ENCODE assay signal across 15 cellular contexts in the genomic region with DNA sequence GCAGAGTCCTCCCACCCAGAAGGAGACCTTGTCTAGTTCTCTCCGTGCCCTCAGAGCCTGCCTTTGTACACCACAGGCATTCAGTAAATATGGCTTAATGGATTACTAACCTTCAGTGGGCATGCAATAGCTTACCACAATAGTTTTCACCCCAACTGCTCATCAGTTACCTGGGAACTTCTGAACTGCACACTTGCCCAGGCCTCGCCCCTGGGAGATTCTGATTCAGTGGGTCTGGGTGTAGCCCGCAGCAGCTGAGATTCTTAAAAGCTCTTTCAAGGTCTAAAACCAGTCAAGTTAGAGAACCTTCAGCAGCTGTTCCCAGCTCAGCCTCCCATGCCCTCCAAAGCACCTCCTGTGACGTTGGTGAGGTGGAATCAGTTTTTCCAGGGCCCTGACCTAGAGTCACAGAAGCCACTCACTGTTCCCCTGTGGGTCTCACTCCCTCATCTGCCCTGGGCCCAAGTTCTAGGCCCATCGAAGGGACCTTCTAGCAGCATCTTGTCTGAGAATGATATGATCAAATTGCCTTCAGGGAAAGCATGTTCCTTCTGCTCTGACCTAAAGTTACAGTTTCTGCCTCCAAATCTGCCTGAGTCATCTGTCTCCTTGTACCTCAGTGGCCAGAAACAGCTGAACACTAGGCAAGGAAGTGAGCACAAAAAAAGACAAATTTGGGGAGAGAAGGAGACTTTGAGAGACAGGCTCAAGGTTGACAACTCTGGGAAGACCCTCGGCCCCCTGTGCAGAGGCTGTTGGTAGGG. TPM values are rescaled to one million over a fixed set of nuclear protein-coding genes. Genes with fewer than 3 reads are reported as not detected.
DNase-seq lines count a peak whose midpoint lies in the region; ATAC-seq, FAIRE-seq and TF ChIP-seq lines count a peak whose summit lies in the region.
"Had no signal": no experiment of that assay in that cellular context is flagged by ENCODE, and none has a peak within 500 bp of the region (broad histone marks: within the 10 kb centered on the region; RNA-seq: fewer than 3 reads in every experiment).

No MANE protein-coding gene starts in this region.

- H3K36me3 ChIP-seq in PC-9 (ENCODE audit: low read depth) = no peaks in the 10 kb centered on the region

- H4K20me1 ChIP-seq in PC-9 (ENCODE audit: insufficient read depth) = no peaks in the 10 kb centered on the region

- FAIRE-seq in A549 (lab: Jason Lieb, UNC) = no peak

- no peaks in the 10 kb centered on the region for H3K79me2 ChIP-seq in PC-9 (ENCODE audit: low read depth)

- H3K4me1 ChIP-seq in A549 (peaks cover 8% of the 10 kb centered on the region; the same call in 2 of the 3 replicates), PC-9 (replicated peaks; ENCODE audit: insufficient read depth) (peaks cover 43% of the 10 kb centered on the region)

- 73% methylated on average over 6 of the region's 6 CpGs for WGBS in A549 (ENCODE audit: missing lambda C conversion rate)

- BruUV-seq in PC-9 (replicated peaks; lab: Mats Ljungman, UMichigan) = no TSS peak

- no peak for TF ChIP-seq RAD21 in A549 (conservative IDR thresholded peaks at IDR 0.05 in 1 of 2, IDR thresholded peaks at IDR 0.05 in 1 of 2)

- H3K4me3 ChIP-seq in A549 (no peak overlapping the region), PC-9 (no peak overlapping the region)

- no peaks in the 10 kb centered on the region for H3K9me2 ChIP-seq in PC-9 (ENCODE audit: insufficient read depth)

- H3F3A ChIP-seq in PC-9 (ENCODE audit: insufficient read depth, low read depth) = peaks cover 26% of the 10 kb centered on the region

- no peaks in the 10 kb centered on the region for H3K27me3 ChIP-seq in PC-9 (ENCODE audit: insufficient read depth, low read depth)

- TF ChIP-seq CTCF in A549 (IDR thresholded peaks at IDR 0.05) = no peak
- no peak for TF ChIP-seq CTCF in PC-9 (conservative IDR thresholded peaks at IDR 0.05)

- TF ChIP-seq POLR2A in A549 (IDR thresholded peaks at IDR 0.05; ENCODE audit: low read length) = no peak

- intact Hi-C loops in PC-9 (cut with micrococcal nuclease; ENCODE audit: unreplicated experiment) = no loop called here

- no peak for DNase-seq in A549 (ENCODE audit: low read depth in 1 of 2, low spot score in 1 of 2)
- DNase-seq in PC-9 = peak; percentile 14 to 58
- DNase-seq in epithelial cell of prostate (ENCODE audit: low read depth, low spot score) = peak; percentile 83
- peak; percentile 99 for DNase-seq in myocyte (ENCODE audit: low read depth)
- DNase-seq: activated B cell treated with CpG ODN at 0.5 μM for 24 hours; effector memory CD8-positive, alpha-beta T cell; H9; NCI-H1417; NCI-H748 treated with DMSO at 0.1 percent for 48 hours; right cardiac atrium; SHP77 treated with DMSO at 0.1 percent for 48 hours had no signal

- ATAC-seq in A549 (no peak), GM21515 (IDR thresholded peaks at IDR 0.05; ENCODE audit: unreplicated experiment) (no peak), GM21723 (IDR thresholded peaks at IDR 0.05; ENCODE audit: unreplicated experiment) (no peak), GM21367 (IDR thresholded peaks at IDR 0.05; ENCODE audit: unreplicated experiment) (no peak), HG02852 (IDR thresholded peaks at IDR 0.05; ENCODE audit: unreplicated experiment) (no peak)
- ATAC-seq: effector memory CD8-positive, alpha-beta T cell; right cardiac atrium had no signal

- peak overlapping the region in 1 of 2 experiments; percentile 41; a peak in 1 of 6 replicates for H3K27ac ChIP-seq in A549
- H3K27ac ChIP-seq in PC-9 = peak overlapping the region; percentile 34; the same call in 1 of the 2 replicates
- peak overlapping the region; percentile 42 for H3K27ac ChIP-seq in epithelial cell of prostate

- no peak overlapping the region for H2AFZ ChIP-seq in PC-9

- CTCF ChIA-PET in A549 (lab: Yijun Ruan, JAX) (interaction anchor here (0.6 to 3.7 kb wide), 3 partner anchors 8 to 201 kb away, joined by 3 to 12 read pairs (median 5); no protein-coding TSS in a partner anchor), PC-9 (lab: Charles Lee) (no interaction called here)

- POLR2A ChIA-PET in A549 (lab: Yijun Ruan, JAX) = no interaction called here
- POLR2A ChIA-PET in PC-9 (lab: Charles Lee; ENCODE audit: unreplicated experiment) = interaction anchor here (0.5 to 0.7 kb wide), 2 partner anchors 55 to 491 kb away, joined by 3 to 4 read pairs; no protein-coding TSS in a partner anchor

- no peak for TF ChIP-seq EP300 in A549 (IDR thresholded peaks at IDR 0.05)

- H3K4me2 ChIP-seq in A549 = no peak overlapping the region
- peak overlapping the region; percentile 38; the same call in 1 of the 2 replicates for H3K4me2 ChIP-seq in PC-9

- no peaks in the 10 kb centered on the region for H3K9me3 ChIP-seq in A549
- H3K9me3 ChIP-seq in PC-9 (ENCODE audit: insufficient read depth, low read depth) = no peaks in the 10 kb centered on the region

TF ChIP-seq in A549, 52 proteins besides CTCF, POLR2A, EP300 and RAD21:
- no peak for TF ChIP-seq FOXS1 (CRISPR knock-in tag; IDR thresholded peaks at IDR 0.05)
- 0 out of 2 replicates have a peak, but pooled peaks have one; percentile 7 for TF ChIP-seq KDM1A (IDR thresholded peaks at IDR 0.05; ENCODE audit: low read depth)

RNA-seq across cellular contexts. Expression of gene ASAP3, which starts 10.8 kb away (rescaled TPM):
- 5.2 and 5.6 TPM in 2 replicates for polyA plus RNA-seq in A549 (2011; rRNA removed)
- polyA plus RNA-seq in A549 (2012; cell fraction: cytosol; rRNA removed) = 4.3 and 5.6 TPM in 2 replicates
- polyA plus RNA-seq in A549 (2012; cell fraction: nucleus; rRNA removed) = 19.5 and 21.2 TPM in 2 replicates
- polyA plus RNA-seq in A549 (2017; fragmentation: RNase III; extraction: RNeasy Plus Mini Kit Qiagen cat#74134 plus additional on column Dnase treatment) = 3.9 to 4.9 TPM (median 4.0 TPM) in 3 replicates
- 10.3 and 10.7 TPM in 2 replicates for polyA minus RNA-seq in A549 (2011; rRNA and poly(A)+ RNA removed)
- total RNA-seq in PC-9 (2021) = 17.6 and 24.1 TPM in 2 replicates
- 48.8 and 104 TPM in 2 replicates for total RNA-seq in myocyte
- polyA plus RNA-seq in myocyte (2012) = 26.8 TPM

RNA-seq across cellular contexts. Expression of gene TCEA3, which starts 48.7 kb away (rescaled TPM):
- polyA plus RNA-seq in A549 (2011; rRNA removed) (0.58 and 0.63 TPM in 2 replicates), A549 (2017; fragmentation: RNase III; extraction: RNeasy Plus Mini Kit Qiagen cat#74134 plus additional on column Dnase treatment) (0.53 to 0.79 TPM (median 0.58 TPM) in 3 replicates)
- 0.34 and 0.48 TPM in 2 replicates for polyA plus RNA-seq in A549 (2012; cell fraction: cytosol; rRNA removed)
- polyA plus RNA-seq in A549 (2012; cell fraction: nucleus; rRNA removed) = 1.0 and 1.2 TPM in 2 replicates
- polyA minus RNA-seq in A549 (2011; rRNA and poly(A)+ RNA removed) = 0.49 and 0.50 TPM in 2 replicates
- total RNA-seq in PC-9 (2021) (2.7 and 3.5 TPM in 2 replicates), myocyte (6.8 and 9.8 TPM in 2 replicates)
- polyA plus RNA-seq in myocyte (2012) = 3.3 TPM
- total RNA-seq: activated B cell treated with CpG ODN at 0.5 μM for 24 hours had no signal

RNA-seq across cellular contexts. Expression of gene E2F2, which starts 57.8 kb away (rescaled TPM):
- polyA plus RNA-seq in A549 (2011; rRNA removed) = 0.90 and 1.6 TPM in 2 replicates
- 1.8 and 2.4 TPM in 2 replicates for polyA plus RNA-seq in A549 (2012; cell fraction: cytosol; rRNA removed)
- 6.3 and 9.0 TPM in 2 replicates for polyA plus RNA-seq in A549 (2012; cell fraction: nucleus; rRNA removed)
- polyA plus RNA-seq in A549 (2017; fragmentation: RNase III; extraction: RNeasy Plus Mini Kit Qiagen cat#74134 plus additional on column Dnase treatment) = 3.4 to 3.9 TPM (median 3.4 TPM) in 3 replicates
- 3.0 and 3.3 TPM in 2 replicates for polyA minus RNA-seq in A549 (2011; rRNA and poly(A)+ RNA removed)
- total RNA-seq in PC-9 (2021) = 7.6 and 9.0 TPM in 2 replicates
- total RNA-seq in myocyte = 0.13 and 0.16 TPM in 2 replicates
- polyA plus RNA-seq in myocyte (2012) = 0.03 TPM

Comparison
In these comparisons a context has a peak if more than half of its experiments do, and no peak if none do; other contexts are left out.
1. DNase-seq: peak in PC-9 (2 of 2), epithelial cell of prostate (single experiment) and myocyte (single experiment); none in A549 (0 of 2).